ENCODE assay signal across 8 cellular contexts in the genomic region with DNA sequence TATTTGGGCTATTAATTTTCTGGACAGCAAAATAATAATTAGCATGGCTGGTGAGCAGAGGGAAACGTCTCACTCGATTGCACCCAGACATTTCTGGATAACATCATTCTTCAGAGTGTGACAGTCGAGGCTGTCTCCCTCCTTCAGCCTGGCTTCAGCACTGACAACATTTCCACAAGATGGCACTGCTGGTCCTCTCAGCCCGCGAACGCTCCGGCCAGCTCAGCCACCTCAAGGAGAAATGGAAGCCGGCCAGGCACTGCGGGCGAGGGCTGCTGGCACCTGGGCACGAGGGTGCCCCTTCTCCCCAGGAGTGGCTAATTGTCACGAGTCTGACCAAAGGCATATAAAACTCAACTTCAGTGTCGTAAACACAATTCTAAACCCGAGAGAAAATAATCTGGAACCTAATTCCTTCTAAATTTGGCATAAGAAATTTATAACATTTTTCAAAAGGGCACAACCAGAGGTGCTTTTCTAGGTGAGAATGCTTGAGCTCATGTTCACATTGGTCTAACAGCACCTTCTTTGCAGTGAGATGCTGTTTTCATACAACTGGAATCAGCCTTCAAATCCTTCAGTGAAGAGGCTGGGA.
DNase-seq lines count a peak whose midpoint lies in the region; ATAC-seq and TF ChIP-seq lines count a peak whose summit lies in the region.

No MANE protein-coding gene starts in this region.

- H3K4me1 Mint-ChIP-seq in mesothelial cell of epicardium: peaks cover 43% of the 10 kb centered on the region

- H3K9me3 Mint-ChIP-seq in mesothelial cell of epicardium: peaks cover 3% of the 10 kb centered on the region

- peak overlapping the region; percentile 79 for H3K27ac Mint-ChIP-seq in mesothelial cell of epicardium

- WGBS in aorta, 2 donors: 2 to 3% methylated on average over 14 of the region's 14 CpGs

- H3K36me3 Mint-ChIP-seq in mesothelial cell of epicardium: peaks cover 3% of the 10 kb centered on the region

- ATAC-seq in GM21390 (IDR thresholded peaks at IDR 0.05; ENCODE audit: unreplicated experiment) (peak; percentile 37), RWPE2 (ENCODE audit: low read depth) (peak; percentile 92), aorta (ENCODE audit: low FRiP score) (peak; percentile 74), HG03439 (IDR thresholded peaks at IDR 0.05; ENCODE audit: unreplicated experiment) (no peak)

- H3K27me3 Mint-ChIP-seq in mesothelial cell of epicardium (ENCODE audit: low read depth): no peaks in the 10 kb centered on the region

- H3K4me1 ChIP-seq in RWPE2 (ENCODE audit: insufficient read depth, poor library complexity, severe bottlenecking) (peaks cover 11% of the 10 kb centered on the region), aorta (ENCODE audit: control insufficient read depth in 1 of 2, insufficient read depth in 2 of 2, low read length in 2 of 2) (no peaks in the 10 kb centered on the region)

- DNase-seq in Daoy (ENCODE audit: low read depth) (peak; percentile 82), LNCaP clone FGC (ENCODE audit: low read depth) (peak; percentile 48), RWPE2 (ENCODE audit: low spot score) (peak; percentile 83), epithelial cell of esophagus (ENCODE audit: low read depth) (peak; percentile 77), mesothelial cell of epicardium (ENCODE audit: low spot score in 2 of 2, unreplicated experiment in 2 of 2) (peak in 1 of 2 experiments; percentile 67), aorta (peak; percentile 81 to 89)

- no peaks in the 10 kb centered on the region for H3K9me3 ChIP-seq in RWPE2 (ENCODE audit: severe bottlenecking)
- H3K9me3 ChIP-seq in aorta (ENCODE audit: control insufficient read depth, low read length): no peaks in the 10 kb centered on the region

- H3K27me3 ChIP-seq in RWPE2 (ENCODE audit: insufficient read depth, poor library complexity, severe bottlenecking): no peaks in the 10 kb centered on the region
- no peaks in the 10 kb centered on the region for H3K27me3 ChIP-seq in aorta (ENCODE audit: control insufficient read depth in 1 of 2, insufficient read depth in 2 of 2, low read length in 1 of 2)

- intact Hi-C loops in aorta (cut with DNase I): loop anchor here (10.0 kb wide), 1 partner anchor 490 kb away; no protein-coding TSS in a partner anchor

- H3K4me3 ChIP-seq in LNCaP clone FGC (ENCODE audit: low read depth, low read length) (no peak overlapping the region), RWPE2 (ENCODE audit: severe bottlenecking) (no peak overlapping the region), epithelial cell of esophagus (ENCODE audit: low read length) (no peak overlapping the region), aorta (ENCODE audit: low read length in 2 of 2) (no peak overlapping the region)

- H3K4me3 Mint-ChIP-seq in mesothelial cell of epicardium: peak overlapping the region; percentile 18

- H3K36me3 ChIP-seq in RWPE2 (ENCODE audit: low read depth): peaks cover 19% of the 10 kb centered on the region
- H3K36me3 ChIP-seq in aorta (ENCODE audit: control insufficient read depth in 1 of 2, insufficient read depth in 2 of 2, low read length in 1 of 2): no peaks in the 10 kb centered on the region

- H3K27ac ChIP-seq in RWPE2 (ENCODE audit: poor library complexity, severe bottlenecking) (peak overlapping the region; percentile 42), aorta (ENCODE audit: low read depth in 1 of 2, low read length in 2 of 2) (no peak overlapping the region)

- TF ChIP-seq CTCF in LNCaP clone FGC (IDR thresholded peaks at IDR 0.05; ENCODE audit: control insufficient read depth, extremely low read depth, insufficient read depth) (peak; percentile 98), RWPE2 (IDR thresholded peaks at IDR 0.05; ENCODE audit: poor library complexity, severe bottlenecking) (peak; percentile 99), epithelial cell of esophagus (IDR thresholded peaks at IDR 0.05; ENCODE audit: insufficient read depth, low read depth, low read length, missing control alignments) (peak; percentile 86), mesothelial cell of epicardium (IDR thresholded peaks at IDR 0.05; ENCODE audit: unreplicated experiment) (peak; percentile 42)

Comparison
In these comparisons a context has a peak if more than half of its experiments do, and no peak if none do; other contexts are left out.
1. CTCF ChIP-seq: peak in every context shown above with its lines; median percentile 99 in RWPE2; 98 in LNCaP clone FGC; 86 in epithelial cell of esophagus; 42 in mesothelial cell of epicardium.